ENCODE assay signal across 22 cellular contexts in genomic region chr2:17805717-17806354, GRCh38. TPM values are rescaled to one million over a fixed set of nuclear protein-coding genes. Genes with fewer than 3 reads are reported as not detected.
DNase-seq lines count a peak whose midpoint lies in the region; ATAC-seq, FAIRE-seq and TF ChIP-seq lines count a peak whose summit lies in the region.
"Had no signal": no experiment of that assay in that cellular context is flagged by ENCODE, and none has a peak within 500 bp of the region (broad histone marks: within the 10 kb centered on the region; RNA-seq: fewer than 3 reads in every experiment).

No MANE protein-coding gene starts in this region.

- DNase-seq in CD14-positive monocyte (ENCODE audit: low spot score), result no peak
- DNase-seq in SJCRH30, result peak; percentile 82 to 85
- DNase-seq in naive B cell, result no peak
- DNase-seq in NCI-H1417 (lab: John Stamatoyannopoulos, UW), result no peak
- no peak for DNase-seq in RCC 7860 (ENCODE audit: low spot score)
- DNase-seq: activated CD4-positive, alpha-beta T cell treated with anti-CD3 and anti-CD28 coated beads for 48 hours; activated CD8-positive, alpha-beta memory T cell treated with anti-CD3 and anti-CD28 coated beads, Interleukin-2, amount 50 U/mL, for 48 hours; DND-41; hypothalamus; kidney; mesendoderm; MG63; NCI-H1694 treated with DMSO at 0.1 percent for 48 hours; NCI-H345; nephron progenitor cell; substantia nigra had no signal

- no peak overlapping the region for H3K4me3 ChIP-seq in SJCRH30
- H3K4me3 ChIP-seq: GM23338, MG63, prostate gland had no signal

- peak; percentile 43 for ATAC-seq in HG02759 (IDR thresholded peaks at IDR 0.05; ENCODE audit: unreplicated experiment)
- no peak for ATAC-seq in naive B cell (ENCODE audit: low read depth in 2 of 2)
- no peak for ATAC-seq in HG02938 (IDR thresholded peaks at IDR 0.05; ENCODE audit: unreplicated experiment)
- ATAC-seq: GM23338 had no signal

- TF ChIP-seq CTCF in CD14-positive monocyte (IDR thresholded peaks at IDR 0.05), result no peak

- H3K9me3 Mint-ChIP-seq in CD14-positive monocyte, result no peaks in the 10 kb centered on the region
- no peaks in the 10 kb centered on the region for H3K9me3 Mint-ChIP-seq in naive B cell
- H3K9me3 Mint-ChIP-seq: GM23338, nephron progenitor cell had no signal

- no peaks in the 10 kb centered on the region for H3K9me3 ChIP-seq in SJCRH30 (replicated peaks)
- H3K9me3 ChIP-seq: MG63, prostate gland had no signal

- H3K27me3 ChIP-seq in SJCRH30, result no peaks in the 10 kb centered on the region
- H3K27me3 ChIP-seq: MG63 had no signal

- H3K36me3 ChIP-seq in SJCRH30, result no peaks in the 10 kb centered on the region
- H3K36me3 ChIP-seq: MG63, prostate gland had no signal

- H3K4me3 Mint-ChIP-seq in CD14-positive monocyte (no peak overlapping the region), naive B cell (peak overlapping the region in 6 of 8 donors; percentile 53 to 85 (median 72))
- H3K4me3 Mint-ChIP-seq: GM23338, nephron progenitor cell had no signal

- peak overlapping the region; percentile 43 for H3K27ac ChIP-seq in SJCRH30
- H3K27ac ChIP-seq: prostate gland had no signal

- intact Hi-C loops in CD14-positive monocyte (cut with micrococcal nuclease), result no loop called here

- peaks cover 0 to 3% (median 0%) of the 10 kb centered on the region in 3 donors for H3K27me3 Mint-ChIP-seq in CD14-positive monocyte (ENCODE audit: low read depth in 3 of 3)
- H3K27me3 Mint-ChIP-seq in naive B cell, result no peaks in the 10 kb centered on the region

- H3K4me1 ChIP-seq in SJCRH30, result peaks cover 27% of the 10 kb centered on the region
- H3K4me1 ChIP-seq: prostate gland had no signal

- no peak for FAIRE-seq in RCC 7860 (lab: Jason Lieb, UNC)
- FAIRE-seq: bronchial epithelial cell, endothelial cell of umbilical vein, kidney had no signal

- peak overlapping the region in 5 of 7 donors; percentile 23 to 80 (median 30) for H3K27ac Mint-ChIP-seq in CD14-positive monocyte
- peak overlapping the region; percentile 7 to 99 (median 93) for H3K27ac Mint-ChIP-seq in naive B cell
- H3K27ac Mint-ChIP-seq: GM23338, nephron progenitor cell had no signal

- H3K4me1 Mint-ChIP-seq in CD14-positive monocyte, result peaks cover 26% of the 10 kb centered on the region
- peaks cover 38 to 55% (median 47%) of the 10 kb centered on the region in 3 donors for H3K4me1 Mint-ChIP-seq in naive B cell

- H3K36me3 Mint-ChIP-seq in CD14-positive monocyte (no peaks in the 10 kb centered on the region), naive B cell (no peaks in the 10 kb centered on the region)

RNA-seq across cellular contexts. Expression of gene MSGN1, which starts 10.4 kb away (rescaled TPM):
- not detected for polyA plus RNA-seq in CD14-positive monocyte
- total RNA-seq in SJCRH30 (2014; rRNA removed; shearing (Covaris generic)), result not detected in 2 replicates
- polyA plus RNA-seq in naive B cell (ENCODE audit: low read depth in 6 of 6), result not detected
- total RNA-seq: bronchial epithelial cell, endothelial cell of umbilical vein, GM23338, kidney, prostate gland had no signal
- polyA plus RNA-seq: endothelial cell of umbilical vein, GM23338 had no signal

RNA-seq across cellular contexts. Expression of gene GEN1, which starts 51.9 kb away (rescaled TPM):
- under 1 TPM; 0.79 to 0.96 TPM for polyA plus RNA-seq in CD14-positive monocyte
- total RNA-seq in SJCRH30 (2014; rRNA removed; shearing (Covaris generic)), result 46.8 and 63.1 TPM in 2 replicates
- 1 to 10 TPM; 1.3 to 6.2 (median 4.6) TPM for polyA plus RNA-seq in naive B cell (ENCODE audit: low read depth in 6 of 6)

RNA-seq across cellular contexts. Expression of gene SMC6, which starts 52.2 kb away (rescaled TPM):
- polyA plus RNA-seq in CD14-positive monocyte, result 1 to 10 TPM; 3.8 to 6.1 TPM
- total RNA-seq in SJCRH30 (2014; rRNA removed; shearing (Covaris generic)), result 55.2 and 75.7 TPM in 2 replicates
- 10 to 100 TPM; 34.4 to 64.8 (median 45.1) TPM for polyA plus RNA-seq in naive B cell (ENCODE audit: low read depth in 6 of 6)

Comparison
In these comparisons a context has a peak if more than half of its experiments do, and no peak if none do; other contexts are left out.
1. DNase-seq: peak in SJCRH30 (2 of 2); none in CD14-positive monocyte (single experiment), naive B cell (single experiment), NCI-H1417 (0 of 3) and RCC 7860 (single experiment).
2. H3K4me3 Mint-ChIP-seq: peak in naive B cell (6 of 8); none in CD14-positive monocyte (0 of 2).
3. RNA of gene SMC6, which starts 52.2 kb away (polyA plus RNA-seq): 34.4 to 64.8 TPM in naive B cell; 3.8 to 6.1 TPM in CD14-positive monocyte; every median in the first group is over 4 times any median in the second.